1 cellular context compared by ENCODE assay signal in the genomic region with DNA sequence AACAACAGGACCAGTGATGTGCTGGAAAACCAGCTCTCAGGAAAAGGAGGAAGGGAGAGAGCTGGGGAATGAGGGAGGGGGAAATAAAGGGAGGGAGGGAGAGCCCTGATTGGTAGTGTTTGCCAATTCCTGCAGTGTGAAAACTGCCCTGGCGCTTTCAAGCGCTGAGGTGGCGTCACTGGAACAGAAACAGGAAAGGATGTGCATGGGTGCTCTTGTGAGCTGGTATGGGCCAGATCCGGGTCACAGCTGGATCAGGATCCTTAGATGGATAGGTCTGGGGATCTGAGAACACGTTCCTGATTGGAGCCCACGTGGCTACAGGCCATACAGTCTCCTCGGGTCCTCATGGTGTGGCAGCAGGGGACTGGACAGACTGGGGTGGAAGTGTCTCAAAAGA.
TF ChIP-seq lines count a peak whose summit lies in the region.

No MANE protein-coding gene starts in this region.

TF ChIP-seq in H1, 55 proteins besides CTCF, POLR2A, EP300 and RAD21:
- TF ChIP-seq POLR2AphosphoS5 (IDR thresholded peaks at IDR 0.05; ENCODE audit: low read depth, low read length) (no peak), SIX5 (IDR thresholded peaks at IDR 0.05; ENCODE audit: low read depth, low read length) (no peak), CREB1 (IDR thresholded peaks at IDR 0.05) (no peak), MAFK (IDR thresholded peaks at IDR 0.05; ENCODE audit: low read depth, low read length) (no peak), BACH1 (IDR thresholded peaks at IDR 0.05; ENCODE audit: low read length) (no peak), TCF12 (IDR thresholded peaks at IDR 0.05; ENCODE audit: low read depth, low read length) (no peak), RBBP5 (IDR thresholded peaks at IDR 0.05; ENCODE audit: borderline replicate concordance, low read depth, low read length) (no peak), TAF7 (optimal IDR thresholded peaks at IDR 0.05; ENCODE audit: borderline replicate concordance, low read depth, low read length) (no peak), RNF2 (IDR thresholded peaks at IDR 0.05; ENCODE audit: borderline replicate concordance, low read depth, low read length, missing control alignments, poor library complexity, severe bottlenecking) (no peak), HDAC2 (IDR thresholded peaks at IDR 0.05; ENCODE audit: borderline replicate concordance in 1 of 2, low read depth in 2 of 2, low read length in 2 of 2) (no peak), KDM1A (IDR thresholded peaks at IDR 0.05; ENCODE audit: borderline replicate concordance, low read length) (no peak), GTF2F1 (IDR thresholded peaks at IDR 0.05; ENCODE audit: borderline replicate concordance, low read depth, low read length) (no peak), CBX8 (IDR thresholded peaks at IDR 0.05; ENCODE audit: borderline replicate concordance, low read depth, low read length) (no peak), BCL11A (IDR thresholded peaks at IDR 0.05; ENCODE audit: low read depth in 2 of 2, low read length in 2 of 2) (no peak), SRF (IDR thresholded peaks at IDR 0.05; ENCODE audit: low read depth, low read length) (no peak), NRF1 (IDR thresholded peaks at IDR 0.05; ENCODE audit: low read depth, low read length) (no peak)
- TF ChIP-seq, protein P1, sequence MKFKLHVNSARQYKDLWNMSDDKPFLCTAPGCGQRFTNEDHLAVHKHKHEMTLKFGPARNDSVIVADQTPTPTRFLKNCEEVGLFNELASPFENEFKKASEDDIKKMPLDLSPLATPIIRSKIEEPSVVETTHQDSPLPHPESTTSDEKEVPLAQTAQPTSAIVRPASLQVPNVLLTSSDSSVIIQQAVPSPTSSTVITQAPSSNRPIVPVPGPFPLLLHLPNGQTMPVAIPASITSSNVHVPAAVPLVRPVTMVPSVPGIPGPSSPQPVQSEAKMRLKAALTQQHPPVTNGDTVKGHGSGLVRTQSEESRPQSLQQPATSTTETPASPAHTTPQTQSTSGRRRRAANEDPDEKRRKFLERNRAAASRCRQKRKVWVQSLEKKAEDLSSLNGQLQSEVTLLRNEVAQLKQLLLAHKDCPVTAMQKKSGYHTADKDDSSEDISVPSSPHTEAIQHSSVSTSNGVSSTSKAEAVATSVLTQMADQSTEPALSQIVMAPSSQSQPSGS (IDR thresholded peaks at IDR 0.05; ENCODE audit: low read length): no peak
